34 cellular contexts compared by ENCODE assay signal in genomic region chr14:95984206-95984605, GRCh38.
"Had no signal": no experiment of that assay in that cellular context is flagged by ENCODE, and none has a peak within 500 bp of the region (broad histone marks: within the 10 kb centered on the region; RNA-seq: fewer than 3 reads in every experiment).

No MANE protein-coding gene starts in this region.

- ATAC-seq: activated naive CD4-positive, alpha-beta T cell treated with anti-CD3 and anti-CD28 coated beads, Interleukin-2, amount 50 U/mL, for 72 hours; activated naive CD8-positive, alpha-beta T cell treated with anti-CD3 and anti-CD28 coated beads, Interleukin-2, amount 50 U/mL, for 24 hours; activated T-cell treated with anti-CD3 and anti-CD28 coated beads, Interleukin-2, amount 50 U/mL, for 4 hours; activated T-cell treated with anti-CD3 and anti-CD28 coated beads, Interleukin-2, amount 50 U/mL, for 72 hours; activated T-helper 17 cell treated with anti-CD3 and anti-CD28 coated beads, Interleukin-2, amount 50 U/mL, for 72 hours; body of pancreas had no signal

- FAIRE-seq: astrocyte had no signal

- H3K27me3 ChIP-seq: ascending aorta, body of pancreas, brain microvascular endothelial cell, cardiac muscle cell had no signal

- H3K4me3 ChIP-seq: adrenal gland, ascending aorta, body of pancreas, breast epithelium, cardiac muscle cell had no signal

- H3K27ac ChIP-seq: adrenal gland, ascending aorta, body of pancreas, brain microvascular endothelial cell, breast epithelium, cardiac muscle cell had no signal

- H3K36me3 ChIP-seq: adrenal gland, ascending aorta, brain microvascular endothelial cell, breast epithelium, cardiac muscle cell had no signal

- H3K4me1 ChIP-seq: adrenal gland, ascending aorta, body of pancreas, breast epithelium had no signal

- DNase-seq: activated effector memory CD4-positive, alpha-beta T cell treated with anti-CD3 and anti-CD28 coated beads, Interleukin-2, amount 50 U/mL, for 16 hours; activated effector memory CD4-positive, alpha-beta T cell treated with Interleukin-2 at 50 U/mL for 16 hours; activated gamma-delta T cell; activated gamma-delta T cell treated with Interleukin-2 at 50 U/mL for 16 hours; activated naive CD4-positive, alpha-beta T cell; activated naive CD4-positive, alpha-beta T cell treated with anti-CD3 and anti-CD28 coated beads for 36 hours; activated naive CD4-positive, alpha-beta T cell treated with anti-CD3 and anti-CD28 coated beads, Interleukin-2, amount 10 ng/mL, durations not matched to agents 7 days and 5 days; activated naive CD4-positive, alpha-beta T cell treated with anti-CD3 and anti-CD28 coated beads, Interleukin-2, amount 50 U/mL, for 16 hours; activated naive CD4-positive, alpha-beta T cell treated with Interleukin-2 at 50 U/mL for 16 hours; activated naive CD8-positive, alpha-beta T cell treated with anti-CD3 and anti-CD28 coated beads for 36 hours; activated naive CD8-positive, alpha-beta T cell treated with anti-CD3 and anti-CD28 coated beads, Interleukin-2, amount 10 ng/mL, durations not matched to agents 7 days and 5 days; activated naive CD8-positive, alpha-beta T cell treated with anti-CD3 and anti-CD28 coated beads, Interleukin-2, amount 50 U/mL, for 24 hours; activated T-cell treated with anti-CD3 and anti-CD28 coated beads for 4 hours; activated T-cell treated with anti-CD3 and anti-CD28 coated beads, Interleukin-2, amount 50 U/mL, for 1 hour; activated T-cell treated with anti-CD3 and anti-CD28 coated beads, Interleukin-2, amount 50 U/mL, for 24 hours; activated T-cell treated with anti-CD3 and anti-CD28 coated beads, Interleukin-2, amount 50 U/mL, for 4 hours; activated T-cell treated with anti-CD3 and anti-CD28 coated beads, Interleukin-2, amount 50 U/mL, for 48 hours; activated T-cell treated with anti-CD3 and anti-CD28 coated beads, Interleukin-2, amount 50 U/mL, for 72 hours; adrenal gland; amniotic stem cell; amygdala; anterior cingulate cortex; aorta; body of pancreas; brain microvascular endothelial cell; caudate nucleus; central memory CD4-positive, alpha-beta T cell; cerebellar nuclear complex had no signal

- H3K9me3 ChIP-seq: adrenal gland, ascending aorta, body of pancreas, breast epithelium had no signal
